Comparison of ENCODE assay signal across 20 cellular contexts in genomic region chr12:12592930-12593329, GRCh38. TPM values are rescaled to one million over a fixed set of nuclear protein-coding genes. Genes with fewer than 3 reads are reported as not detected.
DNase-seq lines count a peak whose midpoint lies in the region; ATAC-seq, FAIRE-seq and TF ChIP-seq lines count a peak whose summit lies in the region.
"Had no signal": no experiment of that assay in that cellular context is flagged by ENCODE, and none has a peak within 500 bp of the region (broad histone marks: within the 10 kb centered on the region; RNA-seq: fewer than 3 reads in every experiment).

No MANE protein-coding gene starts in this region.

- H3K9ac ChIP-seq in keratinocyte (ENCODE audit: control insufficient read depth, extremely low read depth, insufficient read depth, low read length): no peak overlapping the region
- H3K9ac ChIP-seq: BLaER1 had no signal

- H3K4me1 Mint-ChIP-seq in Caco-2 (ENCODE audit: low read depth, unreplicated experiment): peaks cover 11% of the 10 kb centered on the region
- peaks cover 9% of the 10 kb centered on the region for H3K4me1 Mint-ChIP-seq in activated CD8-positive, alpha-beta T cell treated with anti-CD3 and anti-CD28 coated beads, Interleukin-2, amount 10 ng/mL, durations not matched to agents 7 days and 5 days (ENCODE audit: low read depth)
- H3K4me1 Mint-ChIP-seq: IgD-negative memory B cell had no signal

- no peak overlapping the region for H2AFZ ChIP-seq in keratinocyte (ENCODE audit: control insufficient read depth, low read length)

- H3K27me3 ChIP-seq in Caco-2 (replicated peaks; ENCODE audit: control insufficient read depth, insufficient read depth, low read length) (no peaks in the 10 kb centered on the region), keratinocyte (ENCODE audit: control insufficient read depth, extremely low read depth, insufficient read depth, low read length) (no peaks in the 10 kb centered on the region), pancreas (no peaks in the 10 kb centered on the region)
- H3K27me3 ChIP-seq: BLaER1, thyroid gland had no signal

- H4K20me1 ChIP-seq in keratinocyte (ENCODE audit: control insufficient read depth, extremely low read depth, insufficient read depth, low read length): no peaks in the 10 kb centered on the region
- H4K20me1 ChIP-seq: BLaER1 had no signal

- no peak overlapping the region for H3K4me2 ChIP-seq in keratinocyte (ENCODE audit: control insufficient read depth, extremely low read depth, insufficient read depth, low read depth, low read length)
- H3K4me2 ChIP-seq: BLaER1 had no signal

- no peak for TF ChIP-seq POLR2A in lower leg skin (IDR thresholded peaks at IDR 0.05)

- H3K36me3 ChIP-seq in Caco-2 (ENCODE audit: control insufficient read depth, insufficient read depth, low read length): no peaks in the 10 kb centered on the region
- no peaks in the 10 kb centered on the region for H3K36me3 ChIP-seq in keratinocyte (ENCODE audit: control insufficient read depth in 2 of 2, extremely low read depth in 1 of 2, insufficient read depth in 2 of 2, low read length in 2 of 2)
- H3K36me3 ChIP-seq in pancreas: no peaks in the 10 kb centered on the region
- H3K36me3 ChIP-seq: BLaER1, thyroid gland had no signal

- H3K27ac ChIP-seq in keratinocyte (ENCODE audit: control insufficient read depth, insufficient read depth, low read length) (no peak overlapping the region), pancreas (no peak overlapping the region)
- H3K27ac ChIP-seq: BLaER1, thyroid gland had no signal

- peak; percentile 44 for DNase-seq in Caco-2
- DNase-seq in HT1080 (ENCODE audit: low read depth): peak; percentile 76
- peak; percentile 39 for DNase-seq in amniotic epithelial cell (ENCODE audit: low read depth)
- no peak for DNase-seq in keratinocyte (ENCODE audit: low read depth, low spot score)
- DNase-seq in pancreas: no peak
- DNase-seq in lower leg skin (ENCODE audit: low spot score in 2 of 2): no peak
- DNase-seq in activated CD8-positive, alpha-beta T cell treated with anti-CD3 and anti-CD28 coated beads, Interleukin-2, amount 10 ng/mL, durations not matched to agents 7 days and 5 days: no peak
- DNase-seq in activated CD4-positive, alpha-beta T cell treated with anti-CD3 and anti-CD28 coated beads, Interleukin-2, amount 50 U/mL, for 1 hour: no peak
- DNase-seq: activated CD4-positive, alpha-beta memory T cell treated with anti-CD3 and anti-CD28 coated beads, Interleukin-2, amount 10 ng/mL, durations not matched to agents 7 days and 5 days; activated effector memory CD4-positive, alpha-beta T cell treated with anti-CD3 and anti-CD28 coated beads, Interleukin-2, amount 50 U/mL, for 16 hours; head of caudate nucleus; naive B cell; NCI-H446; stimulated activated CD4-positive, alpha-beta T cell treated with anti-CD3 and anti-CD28 coated beads, Interleukin-2, amount 100 ng/mL, for 24 hours; stimulated activated CD8-positive, alpha-beta memory T cell treated with anti-CD3 and anti-CD28 coated beads, Interleukin-4, amount 100 ng/mL, for 48 hours; thyroid gland had no signal

- POLR2A ChIA-PET in Caco-2 (lab: Charles Lee): no interaction called here
- POLR2A ChIA-PET in activated CD8-positive, alpha-beta T cell treated with anti-CD3 and anti-CD28 coated beads, Interleukin-2, amount 10 ng/mL, durations not matched to agents 7 days and 5 days (lab: Charles Lee): no interaction called here

- H3K9me3 Mint-ChIP-seq in Caco-2 (ENCODE audit: unreplicated experiment): peaks cover 29% of the 10 kb centered on the region
- peaks cover 4% of the 10 kb centered on the region for H3K9me3 Mint-ChIP-seq in activated CD8-positive, alpha-beta T cell treated with anti-CD3 and anti-CD28 coated beads, Interleukin-2, amount 10 ng/mL, durations not matched to agents 7 days and 5 days (ENCODE audit: insufficient read depth)
- H3K9me3 Mint-ChIP-seq: IgD-negative memory B cell had no signal

- intact Hi-C loops in Caco-2 (cut with micrococcal nuclease; ENCODE audit: unreplicated experiment): no loop called here
- intact Hi-C loops in pancreas (cut with DNase I): no loop called here
- intact Hi-C loops in lower leg skin (cut with DNase I; ENCODE audit: low total_unique reads): no loop called here

- CTCF ChIA-PET in Caco-2 (lab: Charles Lee): interaction anchor here (0.8 kb wide), 1 partner anchor 18 kb away, joined by 3 read pairs; no protein-coding TSS in a partner anchor
- CTCF ChIA-PET in activated CD8-positive, alpha-beta T cell treated with anti-CD3 and anti-CD28 coated beads, Interleukin-2, amount 10 ng/mL, durations not matched to agents 7 days and 5 days (lab: Charles Lee): no interaction called here

- no peaks in the 10 kb centered on the region for H3K27me3 Mint-ChIP-seq in Caco-2 (ENCODE audit: insufficient read depth, unreplicated experiment)
- peaks cover 9% of the 10 kb centered on the region for H3K27me3 Mint-ChIP-seq in activated CD8-positive, alpha-beta T cell treated with anti-CD3 and anti-CD28 coated beads, Interleukin-2, amount 10 ng/mL, durations not matched to agents 7 days and 5 days (ENCODE audit: low read depth)

- no peaks in the 10 kb centered on the region for H3K9me1 ChIP-seq in keratinocyte (ENCODE audit: control insufficient read depth, extremely low read depth, insufficient read depth, low read length)

- H3K4me1 ChIP-seq in Caco-2 (peaks cover 17% of the 10 kb centered on the region), keratinocyte (ENCODE audit: control insufficient read depth, extremely low read depth, insufficient read depth, low read length) (peaks cover 5% of the 10 kb centered on the region), pancreas (no peaks in the 10 kb centered on the region)
- H3K4me1 ChIP-seq: BLaER1, thyroid gland had no signal

- TF ChIP-seq CTCF in Caco-2 (IDR thresholded peaks at IDR 0.05; ENCODE audit: insufficient read depth in 1 of 2, low read depth in 1 of 2, low read length in 1 of 2, severe bottlenecking in 1 of 2, unreplicated experiment in 1 of 2) (no peak), keratinocyte (optimal IDR thresholded peaks at IDR 0.05 in 1 of 3, IDR thresholded peaks at IDR 0.05 in 1 of 3, conservative IDR thresholded peaks at IDR 0.05 in 1 of 3; ENCODE audit: extremely low read depth in 1 of 3, insufficient read depth in 2 of 3, low read length in 3 of 3) (no peak), pancreas (IDR thresholded peaks at IDR 0.05) (no peak), lower leg skin (IDR thresholded peaks at IDR 0.05) (no peak)

- WGBS in pancreas, 2 donors: 69 to 83% methylated on average over 3 of the region's 3 CpGs
- WGBS in lower leg skin, 2 donors: 84 to 85% methylated on average over 3 of the region's 3 CpGs

- H3K9me3 ChIP-seq in Caco-2 (peaks cover 2% of the 10 kb centered on the region; the same call in 1 of the 2 replicates), keratinocyte (ENCODE audit: control insufficient read depth, low read depth, low read length) (no peaks in the 10 kb centered on the region), pancreas (no peaks in the 10 kb centered on the region)
- H3K9me3 ChIP-seq: BLaER1, thyroid gland had no signal

- peak overlapping the region; percentile 0 for H3K4me3 Mint-ChIP-seq in Caco-2 (ENCODE audit: unreplicated experiment)
- H3K4me3 Mint-ChIP-seq in activated CD8-positive, alpha-beta T cell treated with anti-CD3 and anti-CD28 coated beads, Interleukin-2, amount 10 ng/mL, durations not matched to agents 7 days and 5 days: no peak overlapping the region
- H3K4me3 Mint-ChIP-seq: activated CD4-positive, alpha-beta memory T cell treated with anti-CD3 and anti-CD28 coated beads, Interleukin-2, amount 10 ng/mL, durations not matched to agents 7 days and 5 days; IgD-negative memory B cell; naive B cell had no signal

- no peak for ATAC-seq in pancreas
- ATAC-seq in activated CD8-positive, alpha-beta T cell treated with anti-CD3 and anti-CD28 coated beads, Interleukin-2, amount 10 ng/mL, durations not matched to agents 7 days and 5 days: no peak
- ATAC-seq: left lobe of liver had no signal

- FAIRE-seq in keratinocyte (lab: Jason Lieb, UNC): peak; percentile 61
- FAIRE-seq in pancreas (lab: Jason Lieb, UNC): no peak
- FAIRE-seq: GM12892 had no signal

- no TSS peak for BruUV-seq in Caco-2 (replicated peaks; lab: Mats Ljungman, UMichigan)

- H3K79me2 ChIP-seq in keratinocyte (ENCODE audit: control insufficient read depth, insufficient read depth, low read length): no peaks in the 10 kb centered on the region

- peak overlapping the region; percentile 19 for H3K27ac Mint-ChIP-seq in Caco-2 (ENCODE audit: unreplicated experiment)
- H3K27ac Mint-ChIP-seq in activated CD8-positive, alpha-beta T cell treated with anti-CD3 and anti-CD28 coated beads, Interleukin-2, amount 10 ng/mL, durations not matched to agents 7 days and 5 days: no peak overlapping the region
- H3K27ac Mint-ChIP-seq: activated CD4-positive, alpha-beta memory T cell treated with anti-CD3 and anti-CD28 coated beads, Interleukin-2, amount 10 ng/mL, durations not matched to agents 7 days and 5 days; IgD-negative memory B cell; naive B cell had no signal

- dilution Hi-C loops in keratinocyte (cut with MboI; ENCODE audit: extremely low pct_ligation_motif_present, low sequenced_read_pairs): no loop called here

- H3K4me3 ChIP-seq in Caco-2 (ENCODE audit: low read depth, low read length): no peak overlapping the region
- no peak overlapping the region for H3K4me3 ChIP-seq in keratinocyte (ENCODE audit: control insufficient read depth in 2 of 3, extremely low read depth in 1 of 3, insufficient read depth in 2 of 3, low read depth in 1 of 3, low read length in 3 of 3)
- no peak overlapping the region for H3K4me3 ChIP-seq in pancreas
- H3K4me3 ChIP-seq in lower leg skin (ENCODE audit: low read depth, poor library complexity, severe bottlenecking): no peak overlapping the region
- H3K4me3 ChIP-seq: BLaER1, thyroid gland had no signal

- no peaks in the 10 kb centered on the region for H3K36me3 Mint-ChIP-seq in Caco-2 (ENCODE audit: insufficient read depth, unreplicated experiment)
- H3K36me3 Mint-ChIP-seq in activated CD8-positive, alpha-beta T cell treated with anti-CD3 and anti-CD28 coated beads, Interleukin-2, amount 10 ng/mL, durations not matched to agents 7 days and 5 days (ENCODE audit: low read depth): no peaks in the 10 kb centered on the region

RNA-seq across cellular contexts. Expression of gene CREBL2, which starts 18.7 kb away (rescaled TPM):
- total RNA-seq in Caco-2 (2022) (25.0 and 26.3 TPM in 2 replicates), pancreas (10 to 100 TPM; 13.9 to 29.7 (median 16.6) TPM), lower leg skin (10 to 100 TPM; 36.1 to 47.0 (median 44.5) TPM)
- 25.4 and 26.8 TPM in 2 replicates for total RNA-seq in HT1080 (2014; rRNA removed; shearing (Covaris generic))
- polyA plus RNA-seq in HT1080 (2015; cell fraction: cytosol; rRNA removed): 19.9 and 20.5 TPM in 2 replicates
- 10.3 and 11.8 TPM in 2 replicates for polyA plus RNA-seq in HT1080 (2015; cell fraction: nucleus; rRNA removed)
- polyA plus RNA-seq in keratinocyte (11.3 to 15.8 TPM (median 11.8 TPM) in 3 replicates), pancreas (10 to 100 TPM in 1 of 2 donors, 1 to 10 TPM in 1; 9.8 to 23.6 TPM)
- 5.2 TPM for polyA plus RNA-seq in keratinocyte (2011; ENCODE audit: low read depth)
- 10.6 and 17.0 TPM in 2 replicates for polyA plus RNA-seq in keratinocyte (2011; cell fraction: cytosol; rRNA removed)
- 5.2 and 6.6 TPM in 2 replicates for polyA plus RNA-seq in keratinocyte (2011; cell fraction: nucleus; rRNA removed)
- polyA plus RNA-seq in keratinocyte (2012; ENCODE audit: low replicate concordance): 7.6 and 14.4 TPM in 2 replicates
- polyA minus RNA-seq in keratinocyte: 5.2 to 13.9 TPM (median 9.2 TPM) in 3 replicates
- 9.8 TPM for polyA minus RNA-seq in keratinocyte (2011; cell fraction: cytosol; rRNA and poly(A)+ RNA removed)
- 4.5 and 6.9 TPM in 2 replicates for polyA minus RNA-seq in keratinocyte (2011; cell fraction: nucleus; rRNA and poly(A)+ RNA removed)
- 10 to 100 TPM; 13.2 to 14.3 TPM for total RNA-seq in activated CD8-positive, alpha-beta T cell treated with anti-CD3 and anti-CD28 coated beads, Interleukin-2, amount 10 ng/mL, durations not matched to agents 7 days and 5 days

RNA-seq across cellular contexts. Expression of gene DUSP16, which starts 30.3 kb away (rescaled TPM):
- 63.9 and 76.8 TPM in 2 replicates for total RNA-seq in Caco-2 (2022)
- total RNA-seq in HT1080 (2014; rRNA removed; shearing (Covaris generic)): 2.4 and 3.2 TPM in 2 replicates
- 3.8 and 5.4 TPM in 2 replicates for polyA plus RNA-seq in HT1080 (2015; cell fraction: cytosol; rRNA removed)
- 4.3 and 4.4 TPM in 2 replicates for polyA plus RNA-seq in HT1080 (2015; cell fraction: nucleus; rRNA removed)
- polyA plus RNA-seq in keratinocyte: 7.6 to 9.3 TPM (median 8.2 TPM) in 3 replicates
- polyA plus RNA-seq in keratinocyte (2011; ENCODE audit: low read depth): 7.3 TPM
- polyA plus RNA-seq in keratinocyte (2011; cell fraction: cytosol; rRNA removed): 6.3 and 9.5 TPM in 2 replicates
- polyA plus RNA-seq in keratinocyte (2011; cell fraction: nucleus; rRNA removed): 8.6 and 10.2 TPM in 2 replicates
- 7.0 and 11.6 TPM in 2 replicates for polyA plus RNA-seq in keratinocyte (2012; ENCODE audit: low replicate concordance)
- polyA minus RNA-seq in keratinocyte: 11.5 to 15.7 TPM (median 12.1 TPM) in 3 replicates
- polyA minus RNA-seq in keratinocyte (2011; cell fraction: cytosol; rRNA and poly(A)+ RNA removed): 5.6 TPM
- polyA minus RNA-seq in keratinocyte (2011; cell fraction: nucleus; rRNA and poly(A)+ RNA removed): 7.9 and 18.6 TPM in 2 replicates
- total RNA-seq in pancreas: 10 to 100 TPM; 18.1 to 38.7 (median 27.8) TPM
- 10 to 100 TPM in 1 of 2 donors, 1 to 10 TPM in 1; 5.8 to 10.1 TPM for polyA plus RNA-seq in pancreas
- total RNA-seq in lower leg skin: 10 to 100 TPM; 15.3 to 29.0 (median 25.0) TPM
- total RNA-seq in activated CD8-positive, alpha-beta T cell treated with anti-CD3 and anti-CD28 coated beads, Interleukin-2, amount 10 ng/mL, durations not matched to agents 7 days and 5 days: 10 to 100 TPM; 17.4 to 19.0 TPM

Comparison
In these comparisons a context has a peak if more than half of its experiments do, and no peak if none do; other contexts are left out.
1. DNase-seq: peak in Caco-2 (2 of 2), HT1080 (single experiment) and amniotic epithelial cell (single experiment); none in keratinocyte (single experiment), pancreas (0 of 6), lower leg skin (0 of 2), activated CD8-positive, alpha-beta T cell treated with anti-CD3 and anti-CD28 coated beads, Interleukin-2, amount 10 ng/mL, durations not matched to agents 7 days and 5 days (single experiment) and activated CD4-positive, alpha-beta T cell treated with anti-CD3 and anti-CD28 coated beads, Interleukin-2, amount 50 U/mL, for 1 hour (single experiment).